Comparison of ENCODE assay signal across 8 cellular contexts in the genomic region with DNA sequence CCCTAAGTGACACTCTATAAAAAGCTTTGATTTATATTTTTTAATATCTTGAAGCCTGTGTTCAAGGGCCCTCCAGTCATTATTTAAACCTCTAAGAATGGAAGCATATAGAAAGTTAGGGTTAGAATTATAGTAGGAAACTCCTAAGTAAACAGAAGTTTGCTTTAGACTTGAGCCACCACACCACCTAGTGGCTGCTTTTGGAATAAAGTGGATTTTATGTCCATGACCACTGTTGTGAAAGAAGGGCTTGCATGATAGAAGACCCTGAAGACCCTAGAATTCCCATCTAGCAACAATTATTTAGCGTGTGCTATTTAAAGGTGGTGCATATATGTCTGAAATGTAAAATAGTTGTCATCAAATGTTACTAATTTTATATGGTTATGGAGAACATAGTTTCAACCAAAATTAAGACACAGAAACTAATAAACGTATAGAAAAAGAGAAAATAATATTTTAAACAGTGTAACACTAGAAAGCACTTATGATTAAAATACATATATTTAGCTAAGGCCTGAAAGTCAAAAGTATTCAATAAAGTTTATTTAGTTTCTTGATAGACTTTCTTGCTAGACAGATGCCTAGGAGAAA. TPM values are rescaled to one million over a fixed set of nuclear protein-coding genes. Genes with fewer than 3 reads are reported as not detected.
A peak's percentile ranks its signal among the peaks of the same experiment; 100 is the strongest.
DNase-seq lines count a peak whose midpoint lies in the region; ATAC-seq and TF ChIP-seq lines count a peak whose summit lies in the region.

No MANE protein-coding gene starts in this region.

- no peak overlapping the region for H3K4me3 Mint-ChIP-seq in WTC11

- WGBS in suprapubic skin, result 43% methylated on average over 2 of the region's 2 CpGs

- POLR2A ChIA-PET in GM10248 (lab: Yijun Ruan, JAX) (no interaction called here), WTC11 (lab: Charles Lee) (no interaction called here)

- TF ChIP-seq CTCF in GM10248 (IDR thresholded peaks at IDR 0.05; ENCODE audit: control extremely low read depth, extremely low read depth, low read depth, missing control alignments) (peak; percentile 74), HFF-Myc (IDR thresholded peaks at IDR 0.05; ENCODE audit: low read depth, low read length, missing control alignments) (peak; percentile 69), WTC11 (IDR thresholded peaks at IDR 0.05) (peak; percentile 80), suprapubic skin (IDR thresholded peaks at IDR 0.05) (peak; percentile 47 to 64)

- no peaks in the 10 kb centered on the region for H3K4me1 ChIP-seq in suprapubic skin

- H3K27me3 ChIP-seq in suprapubic skin, result peaks cover 3% of the 10 kb centered on the region

- no peak overlapping the region for H3K27ac ChIP-seq in suprapubic skin

- H3K36me3 ChIP-seq in suprapubic skin, result no peaks in the 10 kb centered on the region

- CTCF ChIA-PET in GM10248 (lab: Yijun Ruan, JAX) (interaction anchor here (0.7 to 5.5 kb wide), 17 partner anchors 7 to 367 kb away, joined by 3 to 40 read pairs (median 5); a partner anchor contains a TSS), WTC11 (lab: Charles Lee) (interaction anchor here (1.7 kb wide), 1 partner anchor 183 kb away, joined by 6 read pairs; no protein-coding TSS in a partner anchor)

- no peaks in the 10 kb centered on the region for H3K4me1 Mint-ChIP-seq in WTC11

- peak; percentile 6 for DNase-seq in AG08396 (ENCODE audit: low spot score)
- peak; percentile 13 for DNase-seq in GM10248 (ENCODE audit: extremely low spot score)
- DNase-seq in HFF-Myc (ENCODE audit: extremely low read depth, low read depth), result peak; percentile 19
- peak; percentile 46 for DNase-seq in MV-4-11 (lab: John Stamatoyannopoulos, UW)
- peak; percentile 49 for DNase-seq in WTC11 (ENCODE audit: low spot score)
- peak; percentile 5 for DNase-seq in hepatic stellate cell (ENCODE audit: low spot score)
- no peak for DNase-seq in suprapubic skin (ENCODE audit: low spot score in 2 of 2)
- DNase-seq in GDM1 (lab: John Stamatoyannopoulos, UW), result no peak

- no peaks in the 10 kb centered on the region for H3K36me3 Mint-ChIP-seq in WTC11

- H3K4me3 ChIP-seq in HFF-Myc (replicated peaks; ENCODE audit: low read depth, low read length), result no peak overlapping the region
- H3K4me3 ChIP-seq in suprapubic skin, result no peak overlapping the region

- TF ChIP-seq EP300 in suprapubic skin (IDR thresholded peaks at IDR 0.05), result no peak

- TF ChIP-seq POLR2A in suprapubic skin (IDR thresholded peaks at IDR 0.05), result no peak

- no peaks in the 10 kb centered on the region for H3K9me3 ChIP-seq in suprapubic skin

- H3K9me3 Mint-ChIP-seq in WTC11, result no peaks in the 10 kb centered on the region

- no peak overlapping the region for H3K27ac Mint-ChIP-seq in WTC11

- peak; percentile 67 for ATAC-seq in WTC11

- H3K27me3 Mint-ChIP-seq in WTC11 (ENCODE audit: low read depth), result peaks cover 3% of the 10 kb centered on the region; the same call in 1 of the 2 replicates

TF ChIP-seq in WTC11, 78 proteins besides CTCF, POLR2A, EP300 and RAD21 (continues in another document):
- TF ChIP-seq, protein P1, sequence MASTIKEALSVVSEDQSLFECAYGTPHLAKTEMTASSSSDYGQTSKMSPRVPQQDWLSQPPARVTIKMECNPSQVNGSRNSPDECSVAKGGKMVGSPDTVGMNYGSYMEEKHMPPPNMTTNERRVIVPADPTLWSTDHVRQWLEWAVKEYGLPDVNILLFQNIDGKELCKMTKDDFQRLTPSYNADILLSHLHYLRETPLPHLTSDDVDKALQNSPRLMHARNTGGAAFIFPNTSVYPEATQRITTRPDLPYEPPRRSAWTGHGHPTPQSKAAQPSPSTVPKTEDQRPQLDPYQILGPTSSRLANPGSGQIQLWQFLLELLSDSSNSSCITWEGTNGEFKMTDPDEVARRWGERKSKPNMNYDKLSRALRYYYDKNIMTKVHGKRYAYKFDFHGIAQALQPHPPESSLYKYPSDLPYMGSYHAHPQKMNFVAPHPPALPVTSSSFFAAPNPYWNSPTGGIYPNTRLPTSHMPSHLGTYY (CRISPR knock-in tag; IDR thresholded peaks at IDR 0.05), result no peak
- TF ChIP-seq, protein P2, sequence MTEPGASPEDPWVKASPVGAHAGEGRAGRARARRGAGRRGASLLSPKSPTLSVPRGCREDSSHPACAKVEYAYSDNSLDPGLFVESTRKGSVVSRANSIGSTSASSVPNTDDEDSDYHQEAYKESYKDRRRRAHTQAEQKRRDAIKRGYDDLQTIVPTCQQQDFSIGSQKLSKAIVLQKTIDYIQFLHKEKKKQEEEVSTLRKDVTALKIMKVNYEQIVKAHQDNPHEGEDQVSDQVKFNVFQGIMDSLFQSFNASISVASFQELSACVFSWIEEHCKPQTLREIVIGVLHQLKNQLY (CRISPR knock-in tag; IDR thresholded peaks at IDR 0.05), result no peak
- TF ChIP-seq, protein P3, sequence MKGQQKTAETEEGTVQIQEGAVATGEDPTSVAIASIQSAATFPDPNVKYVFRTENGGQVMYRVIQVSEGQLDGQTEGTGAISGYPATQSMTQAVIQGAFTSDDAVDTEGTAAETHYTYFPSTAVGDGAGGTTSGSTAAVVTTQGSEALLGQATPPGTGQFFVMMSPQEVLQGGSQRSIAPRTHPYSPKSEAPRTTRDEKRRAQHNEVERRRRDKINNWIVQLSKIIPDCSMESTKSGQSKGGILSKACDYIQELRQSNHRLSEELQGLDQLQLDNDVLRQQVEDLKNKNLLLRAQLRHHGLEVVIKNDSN (CRISPR knock-in tag; IDR thresholded peaks at IDR 0.05), result no peak
- TF ChIP-seq CREB1 (CRISPR knock-in tag; IDR thresholded peaks at IDR 0.05) (no peak), ZNF219 (CRISPR knock-in tag; IDR thresholded peaks at IDR 0.05; ENCODE audit: borderline replicate concordance) (no peak), IRF2 (CRISPR knock-in tag; IDR thresholded peaks at IDR 0.05; ENCODE audit: borderline replicate concordance, low read depth) (no peak), OVOL2 (CRISPR knock-in tag; IDR thresholded peaks at IDR 0.05; ENCODE audit: borderline replicate concordance) (no peak)
- TF ChIP-seq, protein P4, sequence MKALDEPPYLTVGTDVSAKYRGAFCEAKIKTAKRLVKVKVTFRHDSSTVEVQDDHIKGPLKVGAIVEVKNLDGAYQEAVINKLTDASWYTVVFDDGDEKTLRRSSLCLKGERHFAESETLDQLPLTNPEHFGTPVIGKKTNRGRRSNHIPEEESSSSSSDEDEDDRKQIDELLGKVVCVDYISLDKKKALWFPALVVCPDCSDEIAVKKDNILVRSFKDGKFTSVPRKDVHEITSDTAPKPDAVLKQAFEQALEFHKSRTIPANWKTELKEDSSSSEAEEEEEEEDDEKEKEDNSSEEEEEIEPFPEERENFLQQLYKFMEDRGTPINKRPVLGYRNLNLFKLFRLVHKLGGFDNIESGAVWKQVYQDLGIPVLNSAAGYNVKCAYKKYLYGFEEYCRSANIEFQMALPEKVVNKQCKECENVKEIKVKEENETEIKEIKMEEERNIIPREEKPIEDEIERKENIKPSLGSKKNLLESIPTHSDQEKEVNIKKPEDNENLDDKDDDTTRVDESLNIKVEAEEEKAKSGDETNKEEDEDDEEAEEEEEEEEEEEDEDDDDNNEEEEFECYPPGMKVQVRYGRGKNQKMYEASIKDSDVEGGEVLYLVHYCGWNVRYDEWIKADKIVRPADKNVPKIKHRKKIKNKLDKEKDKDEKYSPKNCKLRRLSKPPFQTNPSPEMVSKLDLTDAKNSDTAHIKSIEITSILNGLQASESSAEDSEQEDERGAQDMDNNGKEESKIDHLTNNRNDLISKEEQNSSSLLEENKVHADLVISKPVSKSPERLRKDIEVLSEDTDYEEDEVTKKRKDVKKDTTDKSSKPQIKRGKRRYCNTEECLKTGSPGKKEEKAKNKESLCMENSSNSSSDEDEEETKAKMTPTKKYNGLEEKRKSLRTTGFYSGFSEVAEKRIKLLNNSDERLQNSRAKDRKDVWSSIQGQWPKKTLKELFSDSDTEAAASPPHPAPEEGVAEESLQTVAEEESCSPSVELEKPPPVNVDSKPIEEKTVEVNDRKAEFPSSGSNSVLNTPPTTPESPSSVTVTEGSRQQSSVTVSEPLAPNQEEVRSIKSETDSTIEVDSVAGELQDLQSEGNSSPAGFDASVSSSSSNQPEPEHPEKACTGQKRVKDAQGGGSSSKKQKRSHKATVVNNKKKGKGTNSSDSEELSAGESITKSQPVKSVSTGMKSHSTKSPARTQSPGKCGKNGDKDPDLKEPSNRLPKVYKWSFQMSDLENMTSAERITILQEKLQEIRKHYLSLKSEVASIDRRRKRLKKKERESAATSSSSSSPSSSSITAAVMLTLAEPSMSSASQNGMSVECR (CRISPR knock-in tag; IDR thresholded peaks at IDR 0.05; ENCODE audit: borderline replicate concordance), result no peak
- TF ChIP-seq, protein P5, sequence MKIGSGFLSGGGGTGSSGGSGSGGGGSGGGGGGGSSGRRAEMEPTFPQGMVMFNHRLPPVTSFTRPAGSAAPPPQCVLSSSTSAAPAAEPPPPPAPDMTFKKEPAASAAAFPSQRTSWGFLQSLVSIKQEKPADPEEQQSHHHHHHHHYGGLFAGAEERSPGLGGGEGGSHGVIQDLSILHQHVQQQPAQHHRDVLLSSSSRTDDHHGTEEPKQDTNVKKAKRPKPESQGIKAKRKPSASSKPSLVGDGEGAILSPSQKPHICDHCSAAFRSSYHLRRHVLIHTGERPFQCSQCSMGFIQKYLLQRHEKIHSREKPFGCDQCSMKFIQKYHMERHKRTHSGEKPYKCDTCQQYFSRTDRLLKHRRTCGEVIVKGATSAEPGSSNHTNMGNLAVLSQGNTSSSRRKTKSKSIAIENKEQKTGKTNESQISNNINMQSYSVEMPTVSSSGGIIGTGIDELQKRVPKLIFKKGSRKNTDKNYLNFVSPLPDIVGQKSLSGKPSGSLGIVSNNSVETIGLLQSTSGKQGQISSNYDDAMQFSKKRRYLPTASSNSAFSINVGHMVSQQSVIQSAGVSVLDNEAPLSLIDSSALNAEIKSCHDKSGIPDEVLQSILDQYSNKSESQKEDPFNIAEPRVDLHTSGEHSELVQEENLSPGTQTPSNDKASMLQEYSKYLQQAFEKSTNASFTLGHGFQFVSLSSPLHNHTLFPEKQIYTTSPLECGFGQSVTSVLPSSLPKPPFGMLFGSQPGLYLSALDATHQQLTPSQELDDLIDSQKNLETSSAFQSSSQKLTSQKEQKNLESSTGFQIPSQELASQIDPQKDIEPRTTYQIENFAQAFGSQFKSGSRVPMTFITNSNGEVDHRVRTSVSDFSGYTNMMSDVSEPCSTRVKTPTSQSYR (CRISPR knock-in tag; IDR thresholded peaks at IDR 0.05), result no peak
- TF ChIP-seq, protein P6, sequence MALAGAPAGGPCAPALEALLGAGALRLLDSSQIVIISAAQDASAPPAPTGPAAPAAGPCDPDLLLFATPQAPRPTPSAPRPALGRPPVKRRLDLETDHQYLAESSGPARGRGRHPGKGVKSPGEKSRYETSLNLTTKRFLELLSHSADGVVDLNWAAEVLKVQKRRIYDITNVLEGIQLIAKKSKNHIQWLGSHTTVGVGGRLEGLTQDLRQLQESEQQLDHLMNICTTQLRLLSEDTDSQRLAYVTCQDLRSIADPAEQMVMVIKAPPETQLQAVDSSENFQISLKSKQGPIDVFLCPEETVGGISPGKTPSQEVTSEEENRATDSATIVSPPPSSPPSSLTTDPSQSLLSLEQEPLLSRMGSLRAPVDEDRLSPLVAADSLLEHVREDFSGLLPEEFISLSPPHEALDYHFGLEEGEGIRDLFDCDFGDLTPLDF (CRISPR knock-in tag; IDR thresholded peaks at IDR 0.05), result no peak

RNA-seq across cellular contexts. Expression of a gene that starts 21.3 kb away (rescaled TPM):
- 0.46 to 1.3 TPM (median 0.82 TPM) in 3 replicates for total RNA-seq in WTC11 (2021)
- total RNA-seq in suprapubic skin, result under 1 TPM in 1 of 4 donors, not detected in 3; 0.16 TPM

RNA-seq across cellular contexts. Expression of a gene that starts 21.4 kb away (rescaled TPM):
- 0.23 to 0.53 TPM in 2 of 3 replicates, not detected in the other for total RNA-seq in WTC11 (2021)
- not detected for total RNA-seq in suprapubic skin

Comparison
In these comparisons a context has a peak if more than half of its experiments do, and no peak if none do; other contexts are left out.
1. DNase-seq: peak in AG08396 (single experiment), GM10248 (single experiment), HFF-Myc (single experiment), MV-4-11 (single experiment), WTC11 (single experiment) and hepatic stellate cell (single experiment); none in suprapubic skin (0 of 2) and GDM1 (single experiment).
2. Peak in every context shown above with its lines, with median percentiles within 50 percentile points of each other: CTCF ChIP-seq.